In the genomic region with DNA sequence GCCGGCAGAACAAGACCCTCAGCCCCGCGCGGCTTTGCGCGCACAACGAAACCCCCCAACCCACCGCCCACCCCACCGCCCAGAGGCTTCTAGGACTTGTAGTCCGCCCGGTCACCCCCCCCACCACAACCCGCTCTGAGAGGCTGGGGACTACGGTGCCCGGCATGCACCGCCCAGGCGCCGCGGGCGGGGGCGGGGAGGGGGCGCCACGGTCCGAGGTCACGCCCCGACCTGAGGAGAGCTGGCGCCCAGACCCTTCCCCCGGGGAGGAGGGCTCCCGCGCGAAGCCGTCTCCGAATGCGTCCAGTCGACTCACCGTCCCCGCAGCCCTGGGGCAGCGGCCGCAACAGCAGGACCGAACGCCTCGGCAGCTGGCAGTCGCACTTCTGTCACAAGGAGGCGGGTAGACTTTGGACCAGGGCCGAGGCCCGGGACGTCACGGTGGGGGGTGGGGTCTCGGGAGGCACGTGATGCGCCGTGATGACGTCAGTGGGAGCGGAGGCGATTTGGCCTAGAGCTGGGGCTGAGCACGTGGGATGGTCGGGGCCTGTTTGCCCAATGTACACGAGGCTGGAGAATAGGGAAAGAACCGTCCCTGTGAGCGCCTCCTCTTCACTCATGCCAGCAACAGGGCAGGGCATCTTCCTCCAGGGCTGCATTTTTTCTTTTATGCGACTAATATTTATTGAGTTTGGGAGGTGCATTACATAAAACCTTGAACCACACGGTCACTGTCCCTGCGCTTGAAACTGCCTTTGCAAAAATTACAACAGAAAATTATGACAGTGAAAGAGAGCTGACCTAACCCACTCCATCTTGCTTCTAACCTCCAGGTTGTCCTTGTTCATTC, we compare ENCODE assay signal across 1 cellular context.
TF ChIP-seq lines count a peak whose summit lies in the region.

TSS of gene CDIP1 (minus strand) at position 388 of the 850 bp plus-strand sequence. CDS start 24,643 bp downstream, outside the sequence.

TF ChIP-seq in HepG2, 621 proteins besides CTCF, POLR2A, EP300 and RAD21 (continued from another document and continues in another):
- TF ChIP-seq, protein P1, sequence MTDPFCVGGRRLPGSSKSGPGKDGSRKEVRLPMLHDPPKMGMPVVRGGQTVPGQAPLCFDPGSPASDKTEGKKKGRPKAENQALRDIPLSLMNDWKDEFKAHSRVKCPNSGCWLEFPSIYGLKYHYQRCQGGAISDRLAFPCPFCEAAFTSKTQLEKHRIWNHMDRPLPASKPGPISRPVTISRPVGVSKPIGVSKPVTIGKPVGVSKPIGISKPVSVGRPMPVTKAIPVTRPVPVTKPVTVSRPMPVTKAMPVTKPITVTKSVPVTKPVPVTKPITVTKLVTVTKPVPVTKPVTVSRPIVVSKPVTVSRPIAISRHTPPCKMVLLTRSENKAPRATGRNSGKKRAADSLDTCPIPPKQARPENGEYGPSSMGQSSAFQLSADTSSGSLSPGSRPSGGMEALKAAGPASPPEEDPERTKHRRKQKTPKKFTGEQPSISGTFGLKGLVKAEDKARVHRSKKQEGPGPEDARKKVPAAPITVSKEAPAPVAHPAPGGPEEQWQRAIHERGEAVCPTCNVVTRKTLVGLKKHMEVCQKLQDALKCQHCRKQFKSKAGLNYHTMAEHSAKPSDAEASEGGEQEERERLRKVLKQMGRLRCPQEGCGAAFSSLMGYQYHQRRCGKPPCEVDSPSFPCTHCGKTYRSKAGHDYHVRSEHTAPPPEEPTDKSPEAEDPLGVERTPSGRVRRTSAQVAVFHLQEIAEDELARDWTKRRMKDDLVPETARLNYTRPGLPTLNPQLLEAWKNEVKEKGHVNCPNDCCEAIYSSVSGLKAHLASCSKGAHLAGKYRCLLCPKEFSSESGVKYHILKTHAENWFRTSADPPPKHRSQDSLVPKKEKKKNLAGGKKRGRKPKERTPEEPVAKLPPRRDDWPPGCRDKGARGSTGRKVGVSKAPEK (CRISPR knock-in tag; IDR thresholded peaks at IDR 0.05; ENCODE audit: borderline replicate concordance), result peak; percentile 93; the same call in 1 of the 2 replicates
- peak in 1 of 2 experiments; percentile 90; a peak in 2 of 4 replicates for TF ChIP-seq ATF4 (CRISPR knock-in tag; IDR thresholded peaks at IDR 0.05)
- TF ChIP-seq MBD4 (IDR thresholded peaks at IDR 0.05; ENCODE audit: borderline replicate concordance, low read length), result peak; percentile 74; the same call in 1 of the 2 replicates
- TF ChIP-seq ZNF180 (CRISPR knock-in tag; IDR thresholded peaks at IDR 0.05; ENCODE audit: borderline replicate concordance, low read depth), result peak; percentile 48; the same call in 1 of the 2 replicates
- TF ChIP-seq ZNF674 (CRISPR knock-in tag; IDR thresholded peaks at IDR 0.05; ENCODE audit: low read depth), result peak; percentile 98
- TF ChIP-seq IRF2 (CRISPR knock-in tag; IDR thresholded peaks at IDR 0.05), result peak; percentile 93
- peak; percentile 85 for TF ChIP-seq GATAD1 (CRISPR knock-in tag; IDR thresholded peaks at IDR 0.05)
- TF ChIP-seq ZHX1 (CRISPR knock-in tag; IDR thresholded peaks at IDR 0.05; ENCODE audit: low read depth), result peak; percentile 98
- no peak for TF ChIP-seq SMARCC2 (IDR thresholded peaks at IDR 0.05)
- peak; percentile 98 for TF ChIP-seq TOE1 (CRISPR knock-in tag; IDR thresholded peaks at IDR 0.05)
- TF ChIP-seq STAG1 (CRISPR knock-in tag; IDR thresholded peaks at IDR 0.05), result peak; percentile 29; the same call in 1 of the 2 replicates
- peak; percentile 96 for TF ChIP-seq DR1 (CRISPR knock-in tag; IDR thresholded peaks at IDR 0.05)
- TF ChIP-seq ZBTB7B (CRISPR knock-in tag; IDR thresholded peaks at IDR 0.05), result peak; percentile 83; the same call in 1 of the 2 replicates
- no peak for TF ChIP-seq MBNL3 (CRISPR knock-in tag; conservative IDR thresholded peaks at IDR 0.05)
- TF ChIP-seq MIER2 (CRISPR knock-in tag; IDR thresholded peaks at IDR 0.05), result peak; percentile 76; the same call in 1 of the 2 replicates
- peak; percentile 91 for TF ChIP-seq NCOR1 (IDR thresholded peaks at IDR 0.05; ENCODE audit: borderline replicate concordance, low read length)
- peak; percentile 95 for TF ChIP-seq ZNF713 (CRISPR knock-in tag; IDR thresholded peaks at IDR 0.05)
- peak; percentile 89; the same call in 1 of the 2 replicates for TF ChIP-seq ZBTB49 (CRISPR knock-in tag; IDR thresholded peaks at IDR 0.05; ENCODE audit: borderline replicate concordance)
- TF ChIP-seq, protein P2, sequence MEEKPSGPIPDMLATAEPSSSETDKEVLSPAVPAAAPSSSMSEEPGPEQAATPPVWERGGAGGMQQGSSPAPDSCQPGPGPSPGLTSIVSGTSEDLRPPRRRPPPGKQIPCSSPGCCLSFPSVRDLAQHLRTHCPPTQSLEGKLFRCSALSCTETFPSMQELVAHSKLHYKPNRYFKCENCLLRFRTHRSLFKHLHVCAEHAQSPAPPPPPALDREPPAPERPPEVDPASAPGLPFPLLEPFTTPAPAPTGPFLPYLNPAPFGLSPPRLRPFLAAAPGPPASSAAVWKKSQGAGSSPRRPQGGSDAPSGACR (CRISPR knock-in tag; IDR thresholded peaks at IDR 0.05), result peak; percentile 95
- TF ChIP-seq ZBTB25 (CRISPR knock-in tag; IDR thresholded peaks at IDR 0.05), result peak; percentile 96
- no peak for TF ChIP-seq ZNF34 (CRISPR knock-in tag; IDR thresholded peaks at IDR 0.05; ENCODE audit: borderline replicate concordance)
- TF ChIP-seq USF2 (IDR thresholded peaks at IDR 0.05; ENCODE audit: low read depth, low read length), result peak; percentile 98
- TF ChIP-seq USF2 (CRISPR knock-in tag; IDR thresholded peaks at IDR 0.05; ENCODE audit: borderline replicate concordance), result peak; percentile 99
- TF ChIP-seq HMGA1 (CRISPR knock-in tag; conservative IDR thresholded peaks at IDR 0.05), result no peak
- TF ChIP-seq, protein P3, sequence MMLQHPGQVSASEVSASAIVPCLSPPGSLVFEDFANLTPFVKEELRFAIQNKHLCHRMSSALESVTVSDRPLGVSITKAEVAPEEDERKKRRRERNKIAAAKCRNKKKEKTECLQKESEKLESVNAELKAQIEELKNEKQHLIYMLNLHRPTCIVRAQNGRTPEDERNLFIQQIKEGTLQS (CRISPR knock-in tag; IDR thresholded peaks at IDR 0.05), result peak; percentile 81
- 0 out of 2 replicates have a peak, but pooled peaks have one; percentile 17 for TF ChIP-seq ZKSCAN1 (IDR thresholded peaks at IDR 0.05; ENCODE audit: low read length)
- peak; percentile 97 for TF ChIP-seq ZNF264 (CRISPR knock-in tag; IDR thresholded peaks at IDR 0.05)
- peak; percentile 90 for TF ChIP-seq ZHX2 (IDR thresholded peaks at IDR 0.05; ENCODE audit: low read depth)
- peak; percentile 88; the same call in 1 of the 2 replicates for TF ChIP-seq ZHX2 (CRISPR knock-in tag; IDR thresholded peaks at IDR 0.05; ENCODE audit: borderline replicate concordance)
- TF ChIP-seq HES4 (CRISPR knock-in tag; IDR thresholded peaks at IDR 0.05; ENCODE audit: borderline replicate concordance), result peak; percentile 100
